8 cellular contexts compared by ENCODE assay signal in genomic region chr5:14595189-14595588, GRCh38. TPM values are rescaled to one million over a fixed set of nuclear protein-coding genes. Genes with fewer than 3 reads are reported as not detected.
DNase-seq lines count a peak whose midpoint lies in the region; ATAC-seq lines count a peak whose summit lies in the region.

No MANE protein-coding gene starts in this region.

- H3K4me3 ChIP-seq in Jurkat, Clone E6-1 (ENCODE audit: low read length): peak overlapping the region; percentile 29

- no peaks in the 10 kb centered on the region for H3K27me3 Mint-ChIP-seq in activated naive CD8-positive, alpha-beta T cell treated with anti-CD3 and anti-CD28 coated beads, Interleukin-2, amount 10 ng/mL, durations not matched to agents 7 days and 5 days

- peak; percentile 77 for DNase-seq in Jurkat, Clone E6-1 (ENCODE audit: low read depth, low spot score)
- DNase-seq in activated naive CD8-positive, alpha-beta T cell treated with anti-CD3 and anti-CD28 coated beads, Interleukin-2, amount 10 ng/mL, durations not matched to agents 7 days and 5 days: no peak
- DNase-seq in stimulated activated naive CD4-positive, alpha-beta T cell (lab: John Stamatoyannopoulos, UW): peak in 4 of 6 experiments; percentile 3 to 60 (median 44)
- DNase-seq in NCI-H2227 treated with DMSO at 0.1 percent for 48 hours (lab: John Stamatoyannopoulos, UW) (no peak), NCI-H2029 (lab: John Stamatoyannopoulos, UW) (no peak), NCI-H1092 (lab: John Stamatoyannopoulos, UW) (no peak)

- POLR2A ChIA-PET in activated naive CD8-positive, alpha-beta T cell treated with anti-CD3 and anti-CD28 coated beads, Interleukin-2, amount 10 ng/mL, durations not matched to agents 7 days and 5 days (lab: Charles Lee): interaction anchor here (0.6 to 6.6 kb wide), 11 partner anchors 12 to 792 kb away, joined by 3 to 118 read pairs (median 5); partner anchors contain the start of gene OTULINL

- peaks cover 2% of the 10 kb centered on the region for H3K9me3 Mint-ChIP-seq in activated naive CD8-positive, alpha-beta T cell treated with anti-CD3 and anti-CD28 coated beads, Interleukin-2, amount 10 ng/mL, durations not matched to agents 7 days and 5 days

- H3K36me3 Mint-ChIP-seq in activated naive CD8-positive, alpha-beta T cell treated with anti-CD3 and anti-CD28 coated beads, Interleukin-2, amount 10 ng/mL, durations not matched to agents 7 days and 5 days: peaks cover 42% of the 10 kb centered on the region

- ATAC-seq in GM18502 (IDR thresholded peaks at IDR 0.05; ENCODE audit: poor library complexity, unreplicated experiment) (peak; percentile 74), GM21528 (IDR thresholded peaks at IDR 0.05; ENCODE audit: low FRiP score, unreplicated experiment) (peak; percentile 76)
- ATAC-seq in activated naive CD8-positive, alpha-beta T cell treated with anti-CD3 and anti-CD28 coated beads, Interleukin-2, amount 10 ng/mL, durations not matched to agents 7 days and 5 days (ENCODE audit: low read depth): peak; percentile 78

- H3K4me3 Mint-ChIP-seq in activated naive CD8-positive, alpha-beta T cell treated with anti-CD3 and anti-CD28 coated beads, Interleukin-2, amount 10 ng/mL, durations not matched to agents 7 days and 5 days: peak overlapping the region; percentile 85

- H3K4me1 Mint-ChIP-seq in activated naive CD8-positive, alpha-beta T cell treated with anti-CD3 and anti-CD28 coated beads, Interleukin-2, amount 10 ng/mL, durations not matched to agents 7 days and 5 days: peaks cover 82% of the 10 kb centered on the region

- peak overlapping the region; percentile 97 for H3K27ac Mint-ChIP-seq in activated naive CD8-positive, alpha-beta T cell treated with anti-CD3 and anti-CD28 coated beads, Interleukin-2, amount 10 ng/mL, durations not matched to agents 7 days and 5 days

RNA-seq across cellular contexts. Expression of gene OTULINL, which starts 13.6 kb away (rescaled TPM):
- polyA plus RNA-seq in Jurkat, Clone E6-1 (2012; ENCODE audit: insufficient read depth, insufficient read length): 18.2 TPM
- total RNA-seq in activated naive CD8-positive, alpha-beta T cell treated with anti-CD3 and anti-CD28 coated beads, Interleukin-2, amount 10 ng/mL, durations not matched to agents 7 days and 5 days: 10 to 100 TPM; 67.7 to 68.4 TPM

Comparison
In these comparisons a context has a peak if more than half of its experiments do, and no peak if none do; other contexts are left out.
1. DNase-seq: peak in Jurkat, Clone E6-1 (single experiment) and stimulated activated naive CD4-positive, alpha-beta T cell (4 of 6); none in activated naive CD8-positive, alpha-beta T cell treated with anti-CD3 and anti-CD28 coated beads, Interleukin-2, amount 10 ng/mL, durations not matched to agents 7 days and 5 days (single experiment), NCI-H2227 treated with DMSO at 0.1 percent for 48 hours (single experiment), NCI-H2029 (single experiment) and NCI-H1092 (single experiment).
2. Peak in every context shown above with its lines, with median percentiles within 50 percentile points of each other: ATAC-seq.